ENCODE assay signal across 23 cellular contexts in genomic region chr3:43970351-43970750, GRCh38.
"Had no signal": no experiment of that assay in that cellular context is flagged by ENCODE, and none has a peak within 500 bp of the region (broad histone marks: within the 10 kb centered on the region; RNA-seq: fewer than 3 reads in every experiment).

No MANE protein-coding gene starts in this region.

- H3K4me3 Mint-ChIP-seq: memory B cell; mesothelial cell of epicardium; naive B cell; natural killer cell treated with Interleukin-12 subunit alpha and Interleukin-12 subunit beta and Interleukin-15 and Interleukin-18, amount 100 ng/mL, for 72 hours; neural progenitor cell; stimulated activated memory B cell treated with anti-CD40 and anti-IgM and Interleukin-4, amounts not matched to agents 10 μg/mL and 1 μg/mL and 100 μg/mL, for 72 hours; type B pancreatic cell had no signal

- H3K36me3 ChIP-seq: gastroesophageal sphincter, heart left ventricle, neural progenitor cell, spleen, tibial artery had no signal

- H3K9me3 ChIP-seq: gastroesophageal sphincter, mucosa of descending colon, testis, tibial artery had no signal

- H3K27ac Mint-ChIP-seq: memory B cell; mesothelial cell of epicardium; naive B cell; natural killer cell treated with Interleukin-12 subunit alpha and Interleukin-12 subunit beta and Interleukin-15 and Interleukin-18, amount 100 ng/mL, for 72 hours; progenitor cell of endocrine pancreas; stimulated activated memory B cell treated with anti-CD40 and anti-IgM and Interleukin-4, amounts not matched to agents 10 μg/mL and 1 μg/mL and 100 μg/mL, for 72 hours; type B pancreatic cell had no signal

- H3K4me1 ChIP-seq: gastroesophageal sphincter, heart left ventricle, neural progenitor cell, parathyroid adenoma, spleen, testis, tibial artery had no signal

- H3K27me3 Mint-ChIP-seq: memory B cell had no signal

- H3K4me1 Mint-ChIP-seq: memory B cell; naive B cell; stimulated activated memory B cell treated with anti-CD40 and anti-IgM and Interleukin-4, amounts not matched to agents 10 μg/mL and 1 μg/mL and 100 μg/mL, for 72 hours had no signal

- H3K4me3 ChIP-seq: dorsolateral prefrontal cortex, gastroesophageal sphincter, heart left ventricle, hepatocyte, lung, mucosa of descending colon, neural progenitor cell, spleen, testis, tibial artery had no signal

- H3K27ac ChIP-seq: dorsolateral prefrontal cortex, gastroesophageal sphincter, heart left ventricle, hepatocyte, neural progenitor cell, parathyroid adenoma, testis, tibial artery had no signal

- H3K9me3 Mint-ChIP-seq: memory B cell; mesothelial cell of epicardium; natural killer cell treated with Interleukin-12 subunit alpha and Interleukin-12 subunit beta and Interleukin-15 and Interleukin-18, amount 100 ng/mL, for 72 hours; neural progenitor cell; stimulated activated memory B cell treated with anti-CD40 and anti-IgM and Interleukin-4, amounts not matched to agents 10 μg/mL and 1 μg/mL and 100 μg/mL, for 72 hours; type B pancreatic cell had no signal

- H3K27me3 ChIP-seq: neural progenitor cell, testis had no signal

- DNase-seq: dorsolateral prefrontal cortex; effector CD4-positive, alpha-beta T cell; heart left ventricle; kidney; mucosa of descending colon; naive B cell; spleen; stimulated activated CD4-positive, alpha-beta T cell treated with anti-CD3 and anti-CD28 coated beads, Interleukin-4, amount 100 ng/mL, for 4 hours; stimulated activated naive CD8-positive, alpha-beta T cell treated with anti-CD3 and anti-CD28 coated beads, Interleukin-15, Interleukin-2, amounts not matched to agents 100 U/mL and 50 U/mL, for 24 hours; substantia nigra; testis; tibial artery had no signal

- H3K36me3 Mint-ChIP-seq: memory B cell; mesothelial cell of epicardium; naive B cell; natural killer cell treated with Interleukin-12 subunit alpha and Interleukin-12 subunit beta and Interleukin-15 and Interleukin-18, amount 100 ng/mL, for 72 hours; neural progenitor cell; stimulated activated memory B cell treated with anti-CD40 and anti-IgM and Interleukin-4, amounts not matched to agents 10 μg/mL and 1 μg/mL and 100 μg/mL, for 72 hours; type B pancreatic cell had no signal
